23 cellular contexts compared by ENCODE assay signal in the genomic region with DNA sequence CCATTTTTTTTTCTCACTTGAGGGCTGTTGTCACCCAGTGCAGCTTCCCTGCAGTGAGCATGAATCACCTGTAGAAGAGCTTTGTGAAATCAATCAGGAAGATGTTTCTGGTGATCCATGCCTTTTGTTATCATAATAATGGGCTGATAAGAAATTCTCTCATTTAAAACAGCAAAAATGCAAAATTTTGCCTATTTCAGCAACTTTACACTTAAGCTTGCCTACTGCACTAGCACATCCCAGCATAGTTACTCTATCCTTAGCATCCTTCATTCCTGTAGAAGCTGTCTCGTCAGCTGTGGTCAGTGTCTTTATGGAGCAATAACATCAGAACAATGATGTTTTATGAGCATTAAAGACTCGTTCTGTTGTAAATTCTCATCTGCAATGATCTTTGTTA.
A peak's percentile ranks its signal among the peaks of the same experiment; 100 is the strongest.
DNase-seq lines count a peak whose midpoint lies in the region; TF ChIP-seq lines count a peak whose summit lies in the region.
"Had no signal": no experiment of that assay in that cellular context is flagged by ENCODE, and none has a peak within 500 bp of the region (broad histone marks: within the 10 kb centered on the region; RNA-seq: fewer than 3 reads in every experiment).

No MANE protein-coding gene starts in this region.

- H3K4me3 ChIP-seq in OCI-LY1 (ENCODE audit: low read depth, low read length, poor library complexity, severe bottlenecking): no peak overlapping the region
- no peak overlapping the region for H3K4me3 ChIP-seq in epithelial cell of esophagus (ENCODE audit: low read length)
- H3K4me3 ChIP-seq: K562, MG63, Peyer's patch, SK-N-MC had no signal

- no peaks in the 10 kb centered on the region for H3K27me3 ChIP-seq in OCI-LY1 (ENCODE audit: insufficient read depth, low read length)
- H3K27me3 ChIP-seq: BE2C, MG63, Peyer's patch had no signal

- H3K4me1 ChIP-seq in OCI-LY1 (ENCODE audit: insufficient read depth, low read length, severe bottlenecking): peaks cover 13% of the 10 kb centered on the region
- H3K4me1 ChIP-seq: BE2C, Peyer's patch had no signal

- no peaks in the 10 kb centered on the region for H4K20me1 ChIP-seq in OCI-LY1 (ENCODE audit: insufficient read depth, low read length)

- H3K9me2 ChIP-seq in OCI-LY1 (ENCODE audit: low read depth, low read length): no peaks in the 10 kb centered on the region

- H3K9ac ChIP-seq in OCI-LY1 (ENCODE audit: low read length): no peak overlapping the region

- H3K4me2 ChIP-seq in OCI-LY1 (ENCODE audit: low read length): no peak overlapping the region

- DNase-seq in DMS53 (lab: John Stamatoyannopoulos, UW) (peak; percentile 17), DMS53 treated with DMSO at 0.1 percent for 48 hours (lab: John Stamatoyannopoulos, UW; ENCODE audit: unreplicated experiment) (no peak), epithelial cell of esophagus (ENCODE audit: low read depth) (peak; percentile 2), DMS153 (lab: John Stamatoyannopoulos, UW) (no peak), GM20000 (ENCODE audit: low spot score) (no peak), SIG-M5 (lab: John Stamatoyannopoulos, UW) (no peak)
- DNase-seq: ACHN; BE2C; CD8-positive, alpha-beta memory T cell; DMS 273 treated with DMSO at 0.1 percent for 48 hours; MG63; NCI-H1105 treated with DMSO at 0.1 percent for 48 hours; NCI-H1694; NCI-H2029 treated with DMSO at 0.1 percent for 48 hours; NCI-H526 treated with DMSO at 0.1 percent for 48 hours; OCI-M1; Peyer's patch; SHP77 treated with DMSO at 0.1 percent for 48 hours; SW 1271 had no signal

- H3K79me2 ChIP-seq in OCI-LY1 (ENCODE audit: insufficient read depth, low read length): no peaks in the 10 kb centered on the region

- no peak overlapping the region for H3K27ac ChIP-seq in OCI-LY1 (ENCODE audit: low read depth, low read length, poor library complexity, severe bottlenecking)
- H3K27ac ChIP-seq: 22Rv1, Peyer's patch, SK-N-MC had no signal

- TF ChIP-seq CTCF in OCI-LY1 (IDR thresholded peaks at IDR 0.05; ENCODE audit: low read length) (no peak), epithelial cell of esophagus (IDR thresholded peaks at IDR 0.05; ENCODE audit: insufficient read depth, low read depth, low read length, missing control alignments) (no peak), GM20000 (IDR thresholded peaks at IDR 0.05; ENCODE audit: extremely low read depth, missing control alignments) (no peak)

- no peaks in the 10 kb centered on the region for H3K36me3 ChIP-seq in OCI-LY1 (ENCODE audit: insufficient read depth, low read length)
- H3K36me3 ChIP-seq: BE2C, MG63, Peyer's patch had no signal

- no peaks in the 10 kb centered on the region for H3K9me3 ChIP-seq in OCI-LY1 (ENCODE audit: low read length)
- H3K9me3 ChIP-seq: BE2C, MG63, Peyer's patch had no signal

- peak overlapping the region; percentile 94 for H2AFZ ChIP-seq in OCI-LY1 (ENCODE audit: low read length)

- no peaks in the 10 kb centered on the region for H3F3A ChIP-seq in OCI-LY1 (ENCODE audit: insufficient read depth, low read length)

Comparison
In these comparisons a context has a peak if more than half of its experiments do, and no peak if none do; other contexts are left out.
1. DNase-seq: peak in DMS53 (single experiment) and epithelial cell of esophagus (single experiment); none in DMS53 treated with DMSO at 0.1 percent for 48 hours (single experiment), DMS153 (single experiment), GM20000 (single experiment) and SIG-M5 (single experiment).